7 cellular contexts compared by ENCODE assay signal in the genomic region with DNA sequence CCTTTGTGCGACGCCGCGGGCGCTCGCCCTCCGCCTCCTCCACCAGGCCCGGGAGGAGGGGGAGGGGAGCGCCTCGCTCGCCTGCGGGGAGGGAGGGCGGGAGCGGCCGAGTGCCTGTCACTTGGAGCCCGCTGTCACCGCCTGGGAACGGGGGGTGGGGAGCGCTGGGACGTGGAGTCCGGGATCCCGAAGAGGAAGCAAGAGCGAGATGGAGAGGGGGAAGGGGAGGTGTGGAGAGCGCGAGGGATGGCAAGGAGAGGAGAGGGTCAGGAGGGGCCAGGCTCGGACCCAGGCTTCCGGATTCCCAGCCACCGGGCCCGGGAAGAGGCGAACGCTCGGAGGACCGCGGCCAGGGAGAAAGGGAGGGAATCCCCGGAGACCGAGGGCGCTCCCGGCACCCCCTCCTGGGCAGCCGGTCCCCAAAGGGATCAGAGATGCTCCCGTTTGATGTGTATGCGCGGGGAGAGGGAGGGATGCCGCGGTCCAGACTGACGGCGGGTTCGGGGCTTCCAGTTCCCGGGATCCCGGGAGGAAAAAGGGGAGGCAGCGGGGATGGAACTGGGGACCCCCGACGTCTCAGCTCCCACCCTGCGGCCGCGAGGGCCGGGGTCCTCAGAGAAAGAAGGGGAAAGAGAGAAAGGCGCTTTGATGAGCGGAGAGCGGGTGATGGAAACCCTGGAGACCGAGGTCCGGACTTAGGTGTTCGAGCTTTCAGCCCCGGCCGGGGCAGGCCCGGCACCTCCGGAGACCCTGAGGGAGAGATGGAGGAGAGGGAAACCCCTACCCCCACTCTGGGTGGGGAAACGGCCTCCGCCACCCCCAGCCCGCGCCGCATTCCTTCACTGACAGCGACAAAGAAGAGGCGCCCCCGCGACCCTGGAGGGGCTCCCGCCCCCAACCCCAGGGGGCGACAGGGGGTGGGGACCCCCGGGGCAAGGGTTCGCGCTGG. TPM values are rescaled to one million over a fixed set of nuclear protein-coding genes. Genes with fewer than 3 reads are reported as not detected.
A peak's percentile ranks its signal among the peaks of the same experiment; 100 is the strongest.
DNase-seq lines count a peak whose midpoint lies in the region; FAIRE-seq and TF ChIP-seq lines count a peak whose summit lies in the region.

No MANE protein-coding gene starts in this region.

- H3K4me3 Mint-ChIP-seq in neural progenitor cell = peak overlapping the region; percentile 87

- H3K4me3 ChIP-seq in GM08714 (ENCODE audit: low read length) (peak overlapping the region; percentile 36), brain microvascular endothelial cell (ENCODE audit: low read depth, low read length) (peak overlapping the region; percentile 51), neural progenitor cell (peak overlapping the region; percentile 78), transverse colon (peak overlapping the region in 2 of 4 donors; percentile 6 to 17), small intestine (ENCODE audit: low read depth in 1 of 2, low read length in 2 of 2) (peak overlapping the region in 1 of 2 donors; percentile 16)

- H3K36me3 ChIP-seq in brain microvascular endothelial cell (replicated peaks) (no peaks in the 10 kb centered on the region), neural progenitor cell (no peaks in the 10 kb centered on the region), transverse colon (no peaks in the 10 kb centered on the region), small intestine (ENCODE audit: control insufficient read depth in 2 of 2, insufficient read depth in 2 of 2, low read length in 2 of 2) (no peaks in the 10 kb centered on the region)

- H3K27me3 ChIP-seq in brain microvascular endothelial cell (replicated peaks) (no peaks in the 10 kb centered on the region), neural progenitor cell (peaks cover 50% of the 10 kb centered on the region), transverse colon (peaks cover 95% of the 10 kb centered on the region), small intestine (ENCODE audit: control insufficient read depth in 2 of 2, insufficient read depth in 2 of 2, low read length in 2 of 2) (peaks cover 8 to 32% of the 10 kb centered on the region in 2 donors)

- no peak for TF ChIP-seq POLR2A in transverse colon (IDR thresholded peaks at IDR 0.05)

- peaks cover 18% of the 10 kb centered on the region for H3K27me3 Mint-ChIP-seq in neural progenitor cell (ENCODE audit: insufficient read depth, low read depth)

- TF ChIP-seq CTCF in brain microvascular endothelial cell (IDR thresholded peaks at IDR 0.05; ENCODE audit: low read depth, low read length, missing control alignments) = no peak
- TF ChIP-seq CTCF in neural progenitor cell (IDR thresholded peaks at IDR 0.05) = no peak
- TF ChIP-seq CTCF in transverse colon (IDR thresholded peaks at IDR 0.05) = no peak

- in situ Hi-C loops in brain microvascular endothelial cell (cut with HindIII; ENCODE audit: low pct_ligation_motif_present, low sequenced_read_pairs) (no loop called here), transverse colon (cut with MboI; ENCODE audit: low pct_ligation_motif_present in 1 of 4, low pct_unique_long_range_greater_than_20kb in 1 of 4, low sequenced_read_pairs in 3 of 4) (loop anchor here in 1 of 4 donors (25.0 kb wide), 1 partner anchor 341 kb away; no protein-coding TSS in a partner anchor)

- peaks cover 26% of the 10 kb centered on the region for H3K4me1 Mint-ChIP-seq in neural progenitor cell

- H3K27ac ChIP-seq in brain microvascular endothelial cell (no peak overlapping the region), neural progenitor cell (no peak overlapping the region), transverse colon (no peak overlapping the region), small intestine (ENCODE audit: low read depth in 1 of 2, low read length in 1 of 2) (no peak overlapping the region)

- peak overlapping the region; percentile 79 for H2AFZ ChIP-seq in neural progenitor cell (replicated peaks)

- H3K9me3 Mint-ChIP-seq in neural progenitor cell = peaks cover 2% of the 10 kb centered on the region

- 4% methylated on average over 59 of the region's 80 CpGs; no CpG with 5 or more reads in 1 of the 2 donors for WGBS in transverse colon (ENCODE audit: low coverage in 1 of 2), 2 donors
- 2 to 3% (median 3%) methylated on average over 58 to 80 of the region's 80 CpGs for WGBS in small intestine, 3 donors

- H3K9ac ChIP-seq in neural progenitor cell = no peak overlapping the region

- H4K20me1 ChIP-seq in neural progenitor cell (ENCODE audit: low read depth) = peaks cover 19% of the 10 kb centered on the region

- peaks cover 7% of the 10 kb centered on the region for H3K4me1 ChIP-seq in neural progenitor cell
- H3K4me1 ChIP-seq in transverse colon = peaks cover 16 to 23% (median 21%) of the 10 kb centered on the region in 4 donors
- peaks cover 3 to 5% of the 10 kb centered on the region in 2 donors for H3K4me1 ChIP-seq in small intestine (ENCODE audit: control insufficient read depth in 2 of 2, insufficient read depth in 1 of 2, low read depth in 1 of 2, low read length in 1 of 2)

- no peak for FAIRE-seq in small intestine (lab: Jason Lieb, UNC)

- no peak for TF ChIP-seq EP300 in transverse colon (IDR thresholded peaks at IDR 0.05; ENCODE audit: low read depth)

- H3K9me3 ChIP-seq in neural progenitor cell (ENCODE audit: low read depth) (no peaks in the 10 kb centered on the region), transverse colon (no peaks in the 10 kb centered on the region), small intestine (ENCODE audit: control insufficient read depth, low read depth) (no peaks in the 10 kb centered on the region)

- H3K27ac Mint-ChIP-seq in neural progenitor cell = no peak overlapping the region

- H3F3A ChIP-seq in neural progenitor cell (ENCODE audit: low read depth) = peaks cover 39% of the 10 kb centered on the region

- H3K4me2 ChIP-seq in neural progenitor cell = peak overlapping the region; percentile 100

- DNase-seq in NCI-H1694 treated with DMSO at 0.1 percent for 48 hours (lab: John Stamatoyannopoulos, UW) (peak; percentile 22), brain microvascular endothelial cell (no peak), neural progenitor cell (ENCODE audit: low spot score) (peak; percentile 87), transverse colon (no peak), small intestine (no peak), H4 (ENCODE audit: low spot score) (no peak)

- intact Hi-C loops in transverse colon (cut with DNase I; ENCODE audit: low total_unique reads) = no loop called here

- no peaks in the 10 kb centered on the region for H3K79me2 ChIP-seq in neural progenitor cell (ENCODE audit: low read depth)

- H3K36me3 Mint-ChIP-seq in neural progenitor cell = no peaks in the 10 kb centered on the region

RNA-seq across cellular contexts. Expression of a gene that starts 4.7 kb away (rescaled TPM):
- total RNA-seq in neural progenitor cell (ENCODE audit: low replicate concordance) (3.4 and 6.5 TPM in 2 replicates), transverse colon (not detected)
- under 1 TPM in 1 of 3 donors, not detected in 2; 0.39 TPM for polyA plus RNA-seq in small intestine
- 5.1 and 7.2 TPM in 2 replicates for total RNA-seq in H4 (2014; rRNA removed; shearing (Covaris generic))

RNA-seq across cellular contexts. Expression of a gene that starts 27.4 kb away (rescaled TPM):
- total RNA-seq in neural progenitor cell (ENCODE audit: low replicate concordance) = 2.0 and 4.2 TPM in 2 replicates
- 100 to 1,000 TPM in 2 of 4 donors, 10 to 100 TPM in 2; 41.5 to 116 (median 80.0) TPM for total RNA-seq in transverse colon
- 10 to 100 TPM in 2 of 3 donors, 1 to 10 TPM in 1; 8.7 to 31.8 (median 15.4) TPM for polyA plus RNA-seq in small intestine
- total RNA-seq in H4 (2014; rRNA removed; shearing (Covaris generic)) = not detected in 2 replicates

RNA-seq across cellular contexts. Expression of a gene that starts 35.6 kb away (rescaled TPM):
- total RNA-seq in neural progenitor cell (ENCODE audit: low replicate concordance) (71.0 and 177 TPM in 2 replicates), transverse colon (1,000 to 10,000 TPM in 2 of 4 donors, 100 to 1,000 TPM in 2; 396 to 1,376 (median 946) TPM)
- 100 to 1,000 TPM; 263 to 434 (median 414) TPM for polyA plus RNA-seq in small intestine
- total RNA-seq in H4 (2014; rRNA removed; shearing (Covaris generic)) = 1.1 TPM in 1 of 2 replicates, not detected in the other

Comparison
In these comparisons a context has a peak if more than half of its experiments do, and no peak if none do; other contexts are left out.
1. DNase-seq: peak in NCI-H1694 treated with DMSO at 0.1 percent for 48 hours (single experiment) and neural progenitor cell (single experiment); none in brain microvascular endothelial cell (single experiment), transverse colon (single experiment), small intestine (single experiment) and H4 (single experiment).
2. RNA of a gene that starts 35.6 kb away (total RNA-seq): 396 to 1,376 TPM in transverse colon and 71.0 to 177 TPM in neural progenitor cell; 1.1 TPM in H4; every median in the first group is over 10 times any median in the second.